In the genomic region with DNA sequence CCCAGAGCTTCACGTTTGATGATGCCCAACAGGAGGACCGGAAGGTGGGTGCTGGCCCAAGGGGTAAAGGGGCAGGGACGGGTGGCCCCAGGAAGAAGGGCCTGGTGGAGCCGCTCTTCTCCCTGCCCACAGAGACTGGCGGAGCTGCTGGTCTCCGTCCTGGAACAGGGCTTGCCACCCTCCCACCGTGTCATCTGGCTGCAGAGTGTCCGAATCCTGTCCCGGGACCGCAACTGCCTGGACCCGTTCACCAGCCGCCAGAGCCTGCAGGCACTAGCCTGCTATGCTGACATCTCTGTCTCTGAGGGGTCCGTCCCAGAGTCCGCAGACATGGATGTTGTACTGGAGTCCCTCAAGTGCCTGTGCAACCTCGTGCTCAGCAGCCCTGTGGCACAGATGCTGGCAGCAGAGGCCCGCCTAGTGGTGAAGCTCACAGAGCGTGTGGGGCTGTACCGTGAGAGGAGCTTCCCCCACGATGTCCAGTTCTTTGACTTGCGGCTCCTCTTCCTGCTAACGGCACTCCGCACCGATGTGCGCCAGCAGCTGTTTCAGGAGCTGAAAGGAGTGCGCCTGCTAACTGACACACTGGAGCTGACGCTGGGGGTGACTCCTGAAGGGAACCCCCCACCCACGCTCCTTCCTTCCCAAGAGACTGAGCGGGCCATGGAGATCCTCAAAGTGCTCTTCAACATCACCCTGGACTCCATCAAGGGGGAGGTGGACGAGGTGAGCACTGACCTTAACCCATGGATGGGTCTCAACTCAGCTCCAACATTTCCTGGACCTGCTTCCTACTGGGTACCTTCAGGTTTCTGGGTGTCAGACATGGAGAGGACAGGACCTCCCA, we compare ENCODE assay signal across 1 cellular context.
TF ChIP-seq lines count a peak whose summit lies in the region.

No MANE protein-coding gene starts in this region.

TF ChIP-seq in HepG2, 621 proteins besides CTCF, POLR2A, EP300 and RAD21 (continued from another document):
- TF ChIP-seq, protein P1, sequence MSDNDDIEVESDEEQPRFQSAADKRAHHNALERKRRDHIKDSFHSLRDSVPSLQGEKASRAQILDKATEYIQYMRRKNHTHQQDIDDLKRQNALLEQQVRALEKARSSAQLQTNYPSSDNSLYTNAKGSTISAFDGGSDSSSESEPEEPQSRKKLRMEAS (IDR thresholded peaks at IDR 0.05), result peak; percentile 47; the same call in 1 of the 2 replicates
- TF ChIP-seq GZF1 (CRISPR knock-in tag; IDR thresholded peaks at IDR 0.05), result no peak
- 0 out of 2 replicates have a peak, but pooled peaks have one; percentile 18 for TF ChIP-seq MATR3 (CRISPR knock-in tag; IDR thresholded peaks at IDR 0.05)
- TF ChIP-seq, protein P2, sequence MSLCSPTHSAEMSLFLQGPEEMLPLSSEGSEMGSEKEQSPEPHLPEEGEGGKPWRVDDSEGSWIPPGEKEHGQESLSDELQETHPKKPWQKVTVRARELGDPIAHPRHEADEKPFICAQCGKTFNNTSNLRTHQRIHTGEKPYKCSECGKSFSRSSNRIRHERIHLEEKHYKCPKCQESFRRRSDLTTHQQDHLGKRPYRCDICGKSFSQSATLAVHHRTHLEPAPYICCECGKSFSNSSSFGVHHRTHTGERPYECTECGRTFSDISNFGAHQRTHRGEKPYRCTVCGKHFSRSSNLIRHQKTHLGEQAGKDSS (CRISPR knock-in tag; IDR thresholded peaks at IDR 0.05; ENCODE audit: borderline replicate concordance, low read depth), result no peak
- no peak for TF ChIP-seq ZNF780A (CRISPR knock-in tag; IDR thresholded peaks at IDR 0.05)
- no peak for TF ChIP-seq ZNF749 (CRISPR knock-in tag; IDR thresholded peaks at IDR 0.05; ENCODE audit: borderline replicate concordance)
- TF ChIP-seq, protein P3, sequence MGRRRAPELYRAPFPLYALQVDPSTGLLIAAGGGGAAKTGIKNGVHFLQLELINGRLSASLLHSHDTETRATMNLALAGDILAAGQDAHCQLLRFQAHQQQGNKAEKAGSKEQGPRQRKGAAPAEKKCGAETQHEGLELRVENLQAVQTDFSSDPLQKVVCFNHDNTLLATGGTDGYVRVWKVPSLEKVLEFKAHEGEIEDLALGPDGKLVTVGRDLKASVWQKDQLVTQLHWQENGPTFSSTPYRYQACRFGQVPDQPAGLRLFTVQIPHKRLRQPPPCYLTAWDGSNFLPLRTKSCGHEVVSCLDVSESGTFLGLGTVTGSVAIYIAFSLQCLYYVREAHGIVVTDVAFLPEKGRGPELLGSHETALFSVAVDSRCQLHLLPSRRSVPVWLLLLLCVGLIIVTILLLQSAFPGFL (CRISPR knock-in tag; IDR thresholded peaks at IDR 0.05), result no peak
- no peak for TF ChIP-seq KDM1A (CRISPR knock-in tag; IDR thresholded peaks at IDR 0.05)
- TF ChIP-seq ZNF430 (CRISPR knock-in tag; IDR thresholded peaks at IDR 0.05), result no peak
- no peak for TF ChIP-seq TAF1 (CRISPR knock-in tag; IDR thresholded peaks at IDR 0.05)
- TF ChIP-seq ZNF180 (CRISPR knock-in tag; IDR thresholded peaks at IDR 0.05; ENCODE audit: borderline replicate concordance, low read depth), result no peak
- no peak for TF ChIP-seq ZZZ3 (CRISPR knock-in tag; IDR thresholded peaks at IDR 0.05; ENCODE audit: borderline replicate concordance)
- no peak for TF ChIP-seq ZFYVE20 (CRISPR knock-in tag; IDR thresholded peaks at IDR 0.05; ENCODE audit: borderline replicate concordance, low read depth)
- no peak for TF ChIP-seq RAD51 (IDR thresholded peaks at IDR 0.05; ENCODE audit: borderline replicate concordance)
- no peak for TF ChIP-seq HNRNPLL (IDR thresholded peaks at IDR 0.05; ENCODE audit: low read depth, low read length, poor library complexity, severe bottlenecking)
- TF ChIP-seq JUN (CRISPR knock-in tag; IDR thresholded peaks at IDR 0.05), result no peak
- no peak for TF ChIP-seq TGIF2 (CRISPR knock-in tag; IDR thresholded peaks at IDR 0.05)
- TF ChIP-seq ZNF639 (CRISPR knock-in tag; conservative IDR thresholded peaks at IDR 0.05), result no peak
- TF ChIP-seq, protein P4, sequence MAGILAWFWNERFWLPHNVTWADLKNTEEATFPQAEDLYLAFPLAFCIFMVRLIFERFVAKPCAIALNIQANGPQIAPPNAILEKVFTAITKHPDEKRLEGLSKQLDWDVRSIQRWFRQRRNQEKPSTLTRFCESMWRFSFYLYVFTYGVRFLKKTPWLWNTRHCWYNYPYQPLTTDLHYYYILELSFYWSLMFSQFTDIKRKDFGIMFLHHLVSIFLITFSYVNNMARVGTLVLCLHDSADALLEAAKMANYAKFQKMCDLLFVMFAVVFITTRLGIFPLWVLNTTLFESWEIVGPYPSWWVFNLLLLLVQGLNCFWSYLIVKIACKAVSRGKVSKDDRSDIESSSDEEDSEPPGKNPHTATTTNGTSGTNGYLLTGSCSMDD (CRISPR knock-in tag; IDR thresholded peaks at IDR 0.05), result peak; percentile 61; the same call in 1 of the 2 replicates
- TF ChIP-seq, protein P5, sequence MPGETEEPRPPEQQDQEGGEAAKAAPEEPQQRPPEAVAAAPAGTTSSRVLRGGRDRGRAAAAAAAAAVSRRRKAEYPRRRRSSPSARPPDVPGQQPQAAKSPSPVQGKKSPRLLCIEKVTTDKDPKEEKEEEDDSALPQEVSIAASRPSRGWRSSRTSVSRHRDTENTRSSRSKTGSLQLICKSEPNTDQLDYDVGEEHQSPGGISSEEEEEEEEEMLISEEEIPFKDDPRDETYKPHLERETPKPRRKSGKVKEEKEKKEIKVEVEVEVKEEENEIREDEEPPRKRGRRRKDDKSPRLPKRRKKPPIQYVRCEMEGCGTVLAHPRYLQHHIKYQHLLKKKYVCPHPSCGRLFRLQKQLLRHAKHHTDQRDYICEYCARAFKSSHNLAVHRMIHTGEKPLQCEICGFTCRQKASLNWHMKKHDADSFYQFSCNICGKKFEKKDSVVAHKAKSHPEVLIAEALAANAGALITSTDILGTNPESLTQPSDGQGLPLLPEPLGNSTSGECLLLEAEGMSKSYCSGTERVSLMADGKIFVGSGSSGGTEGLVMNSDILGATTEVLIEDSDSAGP (CRISPR knock-in tag; IDR thresholded peaks at IDR 0.05; ENCODE audit: borderline replicate concordance), result no peak
- TF ChIP-seq AGO1 (IDR thresholded peaks at IDR 0.05; ENCODE audit: low read depth, low read length, poor library complexity, severe bottlenecking), result no peak
- no peak for TF ChIP-seq KDM2A (CRISPR knock-in tag; IDR thresholded peaks at IDR 0.05; ENCODE audit: borderline replicate concordance, low read depth)
- TF ChIP-seq IRX3 (CRISPR knock-in tag; IDR thresholded peaks at IDR 0.05; ENCODE audit: borderline replicate concordance, low read depth), result no peak
- TF ChIP-seq RFX1 (IDR thresholded peaks at IDR 0.05), result no peak
- peak; percentile 41; the same call in 1 of the 2 replicates for TF ChIP-seq TBX2 (CRISPR knock-in tag; IDR thresholded peaks at IDR 0.05; ENCODE audit: borderline replicate concordance)
- no peak for TF ChIP-seq FOXC1 (CRISPR knock-in tag; IDR thresholded peaks at IDR 0.05; ENCODE audit: borderline replicate concordance)
- no peak for TF ChIP-seq AGO2 (optimal IDR thresholded peaks at IDR 0.05; ENCODE audit: low read depth, low read length)
- TF ChIP-seq, protein P6, sequence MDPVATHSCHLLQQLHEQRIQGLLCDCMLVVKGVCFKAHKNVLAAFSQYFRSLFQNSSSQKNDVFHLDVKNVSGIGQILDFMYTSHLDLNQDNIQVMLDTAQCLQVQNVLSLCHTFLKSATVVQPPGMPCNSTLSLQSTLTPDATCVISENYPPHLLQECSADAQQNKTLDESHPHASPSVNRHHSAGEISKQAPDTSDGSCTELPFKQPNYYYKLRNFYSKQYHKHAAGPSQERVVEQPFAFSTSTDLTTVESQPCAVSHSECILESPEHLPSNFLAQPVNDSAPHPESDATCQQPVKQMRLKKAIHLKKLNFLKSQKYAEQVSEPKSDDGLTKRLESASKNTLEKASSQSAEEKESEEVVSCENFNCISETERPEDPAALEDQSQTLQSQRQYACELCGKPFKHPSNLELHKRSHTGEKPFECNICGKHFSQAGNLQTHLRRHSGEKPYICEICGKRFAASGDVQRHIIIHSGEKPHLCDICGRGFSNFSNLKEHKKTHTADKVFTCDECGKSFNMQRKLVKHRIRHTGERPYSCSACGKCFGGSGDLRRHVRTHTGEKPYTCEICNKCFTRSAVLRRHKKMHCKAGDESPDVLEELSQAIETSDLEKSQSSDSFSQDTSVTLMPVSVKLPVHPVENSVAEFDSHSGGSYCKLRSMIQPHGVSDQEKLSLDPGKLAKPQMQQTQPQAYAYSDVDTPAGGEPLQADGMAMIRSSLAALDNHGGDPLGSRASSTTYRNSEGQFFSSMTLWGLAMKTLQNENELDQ (CRISPR knock-in tag; IDR thresholded peaks at IDR 0.05; ENCODE audit: borderline replicate concordance), result no peak
- TF ChIP-seq SNAPC2 (CRISPR knock-in tag; IDR thresholded peaks at IDR 0.05), result no peak
- TF ChIP-seq, protein P7, sequence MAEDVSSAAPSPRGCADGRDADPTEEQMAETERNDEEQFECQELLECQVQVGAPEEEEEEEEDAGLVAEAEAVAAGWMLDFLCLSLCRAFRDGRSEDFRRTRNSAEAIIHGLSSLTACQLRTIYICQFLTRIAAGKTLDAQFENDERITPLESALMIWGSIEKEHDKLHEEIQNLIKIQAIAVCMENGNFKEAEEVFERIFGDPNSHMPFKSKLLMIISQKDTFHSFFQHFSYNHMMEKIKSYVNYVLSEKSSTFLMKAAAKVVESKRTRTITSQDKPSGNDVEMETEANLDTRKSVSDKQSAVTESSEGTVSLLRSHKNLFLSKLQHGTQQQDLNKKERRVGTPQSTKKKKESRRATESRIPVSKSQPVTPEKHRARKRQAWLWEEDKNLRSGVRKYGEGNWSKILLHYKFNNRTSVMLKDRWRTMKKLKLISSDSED (CRISPR knock-in tag; IDR thresholded peaks at IDR 0.05), result no peak
- TF ChIP-seq ATF1 (CRISPR knock-in tag; IDR thresholded peaks at IDR 0.05), result no peak
- TF ChIP-seq, protein P8, sequence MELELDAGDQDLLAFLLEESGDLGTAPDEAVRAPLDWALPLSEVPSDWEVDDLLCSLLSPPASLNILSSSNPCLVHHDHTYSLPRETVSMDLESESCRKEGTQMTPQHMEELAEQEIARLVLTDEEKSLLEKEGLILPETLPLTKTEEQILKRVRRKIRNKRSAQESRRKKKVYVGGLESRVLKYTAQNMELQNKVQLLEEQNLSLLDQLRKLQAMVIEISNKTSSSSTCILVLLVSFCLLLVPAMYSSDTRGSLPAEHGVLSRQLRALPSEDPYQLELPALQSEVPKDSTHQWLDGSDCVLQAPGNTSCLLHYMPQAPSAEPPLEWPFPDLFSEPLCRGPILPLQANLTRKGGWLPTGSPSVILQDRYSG (CRISPR knock-in tag; IDR thresholded peaks at IDR 0.05), result no peak
